2 cellular contexts compared by ENCODE assay signal in the genomic region with DNA sequence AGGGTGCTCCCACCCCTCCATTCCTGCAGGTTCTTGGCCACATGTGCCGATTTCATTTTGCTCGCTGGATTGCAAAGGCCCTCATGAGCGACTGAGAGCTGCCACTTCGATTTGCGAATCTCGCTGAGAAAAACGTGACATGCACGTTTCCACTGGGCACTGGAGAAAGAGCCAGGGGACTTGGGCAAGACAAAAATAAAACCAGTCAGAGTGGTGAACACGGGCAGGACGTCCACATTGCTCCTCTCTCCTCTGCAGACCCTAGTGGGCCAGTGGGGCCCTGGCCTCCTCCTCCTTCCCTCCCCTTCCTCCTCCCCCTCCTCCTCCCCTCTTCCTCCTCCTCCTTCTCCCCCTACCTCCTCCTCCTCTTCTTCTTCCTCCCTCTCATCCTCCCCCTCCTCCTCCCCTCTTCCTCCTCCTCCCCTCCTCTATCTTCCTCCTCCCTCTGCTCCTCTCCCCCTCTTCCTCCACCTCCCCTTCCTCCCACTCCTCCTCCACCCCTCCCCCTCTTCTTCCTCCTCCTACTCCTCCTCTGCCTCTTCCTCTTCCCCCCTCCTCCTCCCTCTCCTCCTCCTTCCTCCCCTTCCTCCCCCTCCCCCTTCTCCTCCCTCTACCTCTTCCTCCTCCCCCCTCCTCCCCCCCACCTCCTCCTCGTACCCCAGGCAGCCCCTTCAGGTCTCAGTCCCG.
A peak's percentile ranks its signal among the peaks of the same experiment; 100 is the strongest.
TF ChIP-seq lines count a peak whose summit lies in the region.

No MANE protein-coding gene starts in this region.

TF ChIP-seq in HEK293, 187 proteins besides CTCF, POLR2A, EP300 and RAD21 (continued from another document):
- TF ChIP-seq, protein P1, sequence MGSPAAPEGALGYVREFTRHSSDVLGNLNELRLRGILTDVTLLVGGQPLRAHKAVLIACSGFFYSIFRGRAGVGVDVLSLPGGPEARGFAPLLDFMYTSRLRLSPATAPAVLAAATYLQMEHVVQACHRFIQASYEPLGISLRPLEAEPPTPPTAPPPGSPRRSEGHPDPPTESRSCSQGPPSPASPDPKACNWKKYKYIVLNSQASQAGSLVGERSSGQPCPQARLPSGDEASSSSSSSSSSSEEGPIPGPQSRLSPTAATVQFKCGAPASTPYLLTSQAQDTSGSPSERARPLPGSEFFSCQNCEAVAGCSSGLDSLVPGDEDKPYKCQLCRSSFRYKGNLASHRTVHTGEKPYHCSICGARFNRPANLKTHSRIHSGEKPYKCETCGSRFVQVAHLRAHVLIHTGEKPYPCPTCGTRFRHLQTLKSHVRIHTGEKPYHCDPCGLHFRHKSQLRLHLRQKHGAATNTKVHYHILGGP (tag by site-specific recombination; IDR thresholded peaks at IDR 0.05): no peak
- no peak for TF ChIP-seq ZSCAN18 (tag by site-specific recombination; IDR thresholded peaks at IDR 0.05)

TF ChIP-seq in GM12878, 131 proteins besides CTCF, POLR2A, EP300 and RAD21 (continued from another document):
- TF ChIP-seq ZBTB40 (IDR thresholded peaks at IDR 0.05; ENCODE audit: borderline replicate concordance) (no peak), POLR2AphosphoS2 (IDR thresholded peaks at IDR 0.05; ENCODE audit: low read depth, low read length) (no peak), SREBF2 (IDR thresholded peaks at IDR 0.05; ENCODE audit: low read length) (no peak), ETV6 (conservative IDR thresholded peaks at IDR 0.05 in 1 of 2, IDR thresholded peaks at IDR 0.05 in 1 of 2; ENCODE audit: borderline replicate concordance in 1 of 2, low read depth in 1 of 2) (no peak), MTA2 (IDR thresholded peaks at IDR 0.05; ENCODE audit: low read depth) (no peak), SUZ12 (IDR thresholded peaks at IDR 0.05; ENCODE audit: unreplicated experiment) (no peak), BHLHE40 (IDR thresholded peaks at IDR 0.05; ENCODE audit: borderline replicate concordance in 1 of 2, low read depth in 2 of 2, low read length in 1 of 2) (0 out of 4 replicates have a peak, but pooled peaks of 1 of the 2 experiments have one; percentile 15), CBX5 (IDR thresholded peaks at IDR 0.05; ENCODE audit: low read depth) (no peak), TCF3 (IDR thresholded peaks at IDR 0.05; ENCODE audit: borderline replicate concordance, insufficient read depth, low read depth, low read length) (0 out of 2 replicates have a peak, but pooled peaks have one; percentile 49)
- TF ChIP-seq, protein P2, sequence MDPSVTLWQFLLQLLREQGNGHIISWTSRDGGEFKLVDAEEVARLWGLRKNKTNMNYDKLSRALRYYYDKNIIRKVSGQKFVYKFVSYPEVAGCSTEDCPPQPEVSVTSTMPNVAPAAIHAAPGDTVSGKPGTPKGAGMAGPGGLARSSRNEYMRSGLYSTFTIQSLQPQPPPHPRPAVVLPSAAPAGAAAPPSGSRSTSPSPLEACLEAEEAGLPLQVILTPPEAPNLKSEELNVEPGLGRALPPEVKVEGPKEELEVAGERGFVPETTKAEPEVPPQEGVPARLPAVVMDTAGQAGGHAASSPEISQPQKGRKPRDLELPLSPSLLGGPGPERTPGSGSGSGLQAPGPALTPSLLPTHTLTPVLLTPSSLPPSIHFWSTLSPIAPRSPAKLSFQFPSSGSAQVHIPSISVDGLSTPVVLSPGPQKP (IDR thresholded peaks at IDR 0.05; ENCODE audit: low read depth, low read length): no peak
- TF ChIP-seq, protein P3, sequence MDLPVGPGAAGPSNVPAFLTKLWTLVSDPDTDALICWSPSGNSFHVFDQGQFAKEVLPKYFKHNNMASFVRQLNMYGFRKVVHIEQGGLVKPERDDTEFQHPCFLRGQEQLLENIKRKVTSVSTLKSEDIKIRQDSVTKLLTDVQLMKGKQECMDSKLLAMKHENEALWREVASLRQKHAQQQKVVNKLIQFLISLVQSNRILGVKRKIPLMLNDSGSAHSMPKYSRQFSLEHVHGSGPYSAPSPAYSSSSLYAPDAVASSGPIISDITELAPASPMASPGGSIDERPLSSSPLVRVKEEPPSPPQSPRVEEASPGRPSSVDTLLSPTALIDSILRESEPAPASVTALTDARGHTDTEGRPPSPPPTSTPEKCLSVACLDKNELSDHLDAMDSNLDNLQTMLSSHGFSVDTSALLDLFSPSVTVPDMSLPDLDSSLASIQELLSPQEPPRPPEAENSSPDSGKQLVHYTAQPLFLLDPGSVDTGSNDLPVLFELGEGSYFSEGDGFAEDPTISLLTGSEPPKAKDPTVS (IDR thresholded peaks at IDR 0.05; ENCODE audit: low read depth, low read length): no peak
- TF ChIP-seq, protein P4, sequence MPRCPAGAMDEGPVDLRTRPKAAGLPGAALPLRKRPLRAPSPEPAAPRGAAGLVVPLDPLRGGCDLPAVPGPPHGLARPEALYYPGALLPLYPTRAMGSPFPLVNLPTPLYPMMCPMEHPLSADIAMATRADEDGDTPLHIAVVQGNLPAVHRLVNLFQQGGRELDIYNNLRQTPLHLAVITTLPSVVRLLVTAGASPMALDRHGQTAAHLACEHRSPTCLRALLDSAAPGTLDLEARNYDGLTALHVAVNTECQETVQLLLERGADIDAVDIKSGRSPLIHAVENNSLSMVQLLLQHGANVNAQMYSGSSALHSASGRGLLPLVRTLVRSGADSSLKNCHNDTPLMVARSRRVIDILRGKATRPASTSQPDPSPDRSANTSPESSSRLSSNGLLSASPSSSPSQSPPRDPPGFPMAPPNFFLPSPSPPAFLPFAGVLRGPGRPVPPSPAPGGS (IDR thresholded peaks at IDR 0.05; ENCODE audit: borderline replicate concordance, insufficient read depth, low read depth, low read length, poor library complexity, severe bottlenecking): peak; percentile 91
- TF ChIP-seq, protein P5, sequence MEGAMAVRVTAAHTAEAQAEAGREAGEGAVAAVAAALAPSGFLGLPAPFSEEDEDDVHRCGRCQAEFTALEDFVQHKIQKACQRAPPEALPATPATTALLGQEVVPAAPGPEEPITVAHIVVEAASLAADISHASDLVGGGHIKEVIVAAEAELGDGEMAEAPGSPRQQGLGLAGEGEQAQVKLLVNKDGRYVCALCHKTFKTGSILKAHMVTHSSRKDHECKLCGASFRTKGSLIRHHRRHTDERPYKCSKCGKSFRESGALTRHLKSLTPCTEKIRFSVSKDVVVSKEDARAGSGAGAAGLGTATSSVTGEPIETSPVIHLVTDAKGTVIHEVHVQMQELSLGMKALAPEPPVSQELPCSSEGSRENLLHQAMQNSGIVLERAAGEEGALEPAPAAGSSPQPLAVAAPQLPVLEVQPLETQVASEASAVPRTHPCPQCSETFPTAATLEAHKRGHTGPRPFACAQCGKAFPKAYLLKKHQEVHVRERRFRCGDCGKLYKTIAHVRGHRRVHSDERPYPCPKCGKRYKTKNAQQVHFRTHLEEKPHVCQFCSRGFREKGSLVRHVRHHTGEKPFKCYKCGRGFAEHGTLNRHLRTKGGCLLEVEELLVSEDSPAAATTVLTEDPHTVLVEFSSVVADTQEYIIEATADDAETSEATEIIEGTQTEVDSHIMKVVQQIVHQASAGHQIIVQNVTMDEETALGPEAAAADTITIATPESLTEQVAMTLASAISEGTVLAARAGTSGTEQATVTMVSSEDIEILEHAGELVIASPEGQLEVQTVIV (IDR thresholded peaks at IDR 0.05; ENCODE audit: borderline replicate concordance, partially characterized antibody): no peak
